ENCODE assay signal across 7 cellular contexts in the genomic region with DNA sequence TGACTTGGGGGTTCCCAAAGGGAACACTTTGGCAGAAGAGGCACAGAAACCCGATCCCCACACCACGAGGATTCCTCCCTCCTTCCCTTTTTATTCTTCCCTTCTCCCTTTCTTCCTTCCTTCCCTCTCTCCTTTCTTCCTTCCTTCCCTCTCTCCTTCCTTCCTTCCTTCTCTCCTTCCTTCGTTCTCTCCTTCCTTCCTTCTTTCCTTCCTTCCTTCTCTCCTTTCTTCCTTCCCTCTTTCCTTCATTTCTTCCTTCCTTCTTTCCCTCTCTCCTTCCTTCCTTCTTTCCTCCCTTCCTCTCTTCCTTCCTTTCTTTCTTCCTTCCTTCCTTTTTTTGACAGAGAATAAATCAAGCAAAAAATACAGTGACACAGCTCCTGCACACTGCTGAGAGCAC.
"Had no signal": no experiment of that assay in that cellular context is flagged by ENCODE, and none has a peak within 500 bp of the region (broad histone marks: within the 10 kb centered on the region; RNA-seq: fewer than 3 reads in every experiment).

No MANE protein-coding gene starts in this region.

- H3K36me3 ChIP-seq: HAP-1 had no signal

- H3K4me2 ChIP-seq: GM23338 had no signal

- H3K27ac ChIP-seq: HL-60 had no signal

- H3K9me3 ChIP-seq: HAP-1 had no signal

- ATAC-seq: HCT116, HepG2 had no signal

- H2AFZ ChIP-seq: GM23338 had no signal

- H3K4me1 ChIP-seq: HAP-1 had no signal

- H3K4me3 ChIP-seq: GM23338, HAP-1 had no signal

- FAIRE-seq: HepG2 had no signal

- DNase-seq: H7, KG1 had no signal
